12 cellular contexts compared by ENCODE assay signal in genomic region chr1:36279789-36280296, GRCh38. TPM values are rescaled to one million over a fixed set of nuclear protein-coding genes. Genes with fewer than 3 reads are reported as not detected.
A peak's percentile ranks its signal among the peaks of the same experiment; 100 is the strongest.
DNase-seq lines count a peak whose midpoint lies in the region; TF ChIP-seq lines count a peak whose summit lies in the region.
"Had no signal": no experiment of that assay in that cellular context is flagged by ENCODE, and none has a peak within 500 bp of the region (broad histone marks: within the 10 kb centered on the region; RNA-seq: fewer than 3 reads in every experiment).

No MANE protein-coding gene starts in this region.

- H3K27me3 ChIP-seq in mammary epithelial cell (ENCODE audit: insufficient read depth, low read length) (no peaks in the 10 kb centered on the region), muscle layer of duodenum (ENCODE audit: low read depth, low read length) (no peaks in the 10 kb centered on the region), suprapubic skin (no peaks in the 10 kb centered on the region)
- H3K27me3 ChIP-seq: SJSA1 had no signal

- no peaks in the 10 kb centered on the region for H4K20me1 ChIP-seq in mammary epithelial cell (ENCODE audit: insufficient read depth, low read length)

- no TSS peak for BruUV-seq in MCF 10A (replicated peaks; lab: Mats Ljungman, UMichigan)
- BruUV-seq in mammary epithelial cell (replicated peaks; lab: Mats Ljungman, UMichigan), result no TSS peak

- H3K36me3 ChIP-seq in mammary epithelial cell (ENCODE audit: insufficient read depth, low read length) (peaks cover 14% of the 10 kb centered on the region), muscle layer of duodenum (ENCODE audit: control insufficient read depth in 1 of 2, insufficient read depth in 2 of 2, low read length in 2 of 2) (peaks cover 17 to 18% of the 10 kb centered on the region in 2 donors), suprapubic skin (peaks cover 17% of the 10 kb centered on the region)

- H3K4me3 ChIP-seq in mammary epithelial cell (replicated peaks in 1 of 3; ENCODE audit: insufficient read depth in 1 of 3, low read depth in 2 of 3, low read length in 3 of 3), result no peak overlapping the region
- no peak overlapping the region for H3K4me3 ChIP-seq in muscle layer of duodenum (ENCODE audit: low read depth in 1 of 2, low read length in 2 of 2)
- no peak overlapping the region for H3K4me3 ChIP-seq in suprapubic skin
- H3K4me3 ChIP-seq: SJSA1 had no signal

- H3K4me3 Mint-ChIP-seq in MCF 10A (ENCODE audit: unreplicated experiment), result no peak overlapping the region
- H3K4me3 Mint-ChIP-seq in activated naive CD8-positive, alpha-beta T cell, result no peak overlapping the region

- no peak overlapping the region for H2AFZ ChIP-seq in mammary epithelial cell (ENCODE audit: low read depth, low read length)

- H3K79me2 ChIP-seq in mammary epithelial cell (ENCODE audit: insufficient read depth, low read length), result peaks cover 82% of the 10 kb centered on the region

- in situ Hi-C loops in mammary epithelial cell (cut with MboI; ENCODE audit: low sequenced_read_pairs in 2 of 2), result loop anchor here in 1 of 2 donors (10.0 kb wide), 2 partner anchors 95 to 175 kb away; no protein-coding TSS in a partner anchor

- H3K4me1 ChIP-seq in mammary epithelial cell (ENCODE audit: insufficient read depth, low read length) (peaks cover 4% of the 10 kb centered on the region), muscle layer of duodenum (ENCODE audit: control insufficient read depth in 1 of 2, insufficient read depth in 2 of 2, low read length in 2 of 2) (peaks cover 3 to 44% of the 10 kb centered on the region in 2 donors), suprapubic skin (peaks cover 24% of the 10 kb centered on the region)
- H3K4me1 ChIP-seq: SJSA1 had no signal

- no peaks in the 10 kb centered on the region for H3K9me3 ChIP-seq in mammary epithelial cell (replicated peaks; ENCODE audit: insufficient read depth, low read length)
- H3K9me3 ChIP-seq in muscle layer of duodenum (ENCODE audit: control insufficient read depth in 1 of 2, low read length in 2 of 2), result no peaks in the 10 kb centered on the region
- no peaks in the 10 kb centered on the region for H3K9me3 ChIP-seq in suprapubic skin
- H3K9me3 ChIP-seq: SJSA1 had no signal

- no peak overlapping the region for H3K27ac ChIP-seq in mammary epithelial cell (ENCODE audit: insufficient read depth, low read depth, low read length)
- H3K27ac ChIP-seq in muscle layer of duodenum (ENCODE audit: low read length), result peak overlapping the region; percentile 3
- H3K27ac ChIP-seq in suprapubic skin, result peak overlapping the region; percentile 19
- H3K27ac ChIP-seq: SJSA1 had no signal

- peaks cover 55% of the 10 kb centered on the region for H3K36me3 Mint-ChIP-seq in MCF 10A (ENCODE audit: insufficient read depth, unreplicated experiment)
- H3K36me3 Mint-ChIP-seq in activated naive CD8-positive, alpha-beta T cell, result peaks cover 3% of the 10 kb centered on the region

- intact Hi-C loops in MCF 10A (cut with micrococcal nuclease), result no loop called here
- intact Hi-C loops in mammary epithelial cell (cut with micrococcal nuclease), result loop anchor here (10.0 kb wide), 1 partner anchor 55 kb away; the partner anchor contains the start of gene THRAP3

- no peak for TF ChIP-seq EP300 in suprapubic skin (IDR thresholded peaks at IDR 0.05)

- no peak for DNase-seq in MCF 10A (ENCODE audit: unreplicated experiment)
- DNase-seq in mammary epithelial cell, result no peak
- no peak for DNase-seq in suprapubic skin (ENCODE audit: low spot score in 2 of 2)
- no peak for DNase-seq in GM03348 (ENCODE audit: low spot score)
- no peak for DNase-seq in T1000 (lab: John Stamatoyannopoulos, UW)
- DNase-seq in NCI-H1092 treated with DMSO at 0.1 percent for 48 hours (lab: John Stamatoyannopoulos, UW), result no peak
- DNase-seq: activated effector memory CD4-positive, alpha-beta T cell treated with anti-CD3 and anti-CD28 coated beads, Interleukin-2, amount 50 U/mL, for 16 hours; NCI-H1417 treated with DMSO at 0.1 percent for 48 hours; NCI-H774 had no signal

- dilution Hi-C loops in mammary epithelial cell (cut with HindIII; ENCODE audit: low sequenced_read_pairs), result loop anchor here (5.0 kb wide), 2 partner anchors 53 to 188 kb away; no protein-coding TSS in a partner anchor

- H3K27me3 Mint-ChIP-seq in MCF 10A (ENCODE audit: insufficient read depth, unreplicated experiment), result no peaks in the 10 kb centered on the region
- H3K27me3 Mint-ChIP-seq in activated naive CD8-positive, alpha-beta T cell, result no peaks in the 10 kb centered on the region

- CTCF ChIA-PET in MCF 10A (lab: Yijun Ruan, JAX) (interaction anchor here (0.7 to 4.5 kb wide), 5 partner anchors 18 to 130 kb away, joined by 3 to 19 read pairs (median 7); partner anchors contain the start of gene TRAPPC3), mammary epithelial cell (lab: Charles Lee; ENCODE audit: low non-redundant PET) (no interaction called here)

- no peak for TF ChIP-seq POLR2A in suprapubic skin (IDR thresholded peaks at IDR 0.05)

- H3K27ac Mint-ChIP-seq in MCF 10A (ENCODE audit: low read depth, unreplicated experiment), result peak overlapping the region; percentile 24
- peak overlapping the region; percentile 64 for H3K27ac Mint-ChIP-seq in activated naive CD8-positive, alpha-beta T cell

- no peak overlapping the region for H3K4me2 ChIP-seq in mammary epithelial cell (ENCODE audit: insufficient read depth, low read depth, low read length)

- no peak overlapping the region for H3K9ac ChIP-seq in mammary epithelial cell (ENCODE audit: insufficient read depth, low read length)

- peaks cover 16% of the 10 kb centered on the region for H3K4me1 Mint-ChIP-seq in MCF 10A (ENCODE audit: insufficient read depth, unreplicated experiment)
- H3K4me1 Mint-ChIP-seq in activated naive CD8-positive, alpha-beta T cell (ENCODE audit: low read depth), result peaks cover 22% of the 10 kb centered on the region

- TF ChIP-seq CTCF in MCF 10A (IDR thresholded peaks at IDR 0.05; ENCODE audit: unreplicated experiment) (no peak), mammary epithelial cell (conservative IDR thresholded peaks at IDR 0.05 in 1 of 2, IDR thresholded peaks at IDR 0.05 in 1 of 2; ENCODE audit: extremely low read depth in 1 of 2, insufficient read depth in 1 of 2, low read depth in 1 of 2, low read length in 2 of 2) (no peak), suprapubic skin (IDR thresholded peaks at IDR 0.05) (no peak)

- 77% methylated on average over 7 of the region's 7 CpGs for WGBS in mammary epithelial cell (ENCODE audit: low coverage, missing lambda C conversion rate)
- WGBS in suprapubic skin, result 65% methylated on average over 7 of the region's 7 CpGs

- POLR2A ChIA-PET in MCF 10A (lab: Yijun Ruan, JAX), result interaction anchor here (0.6 to 6.0 kb wide), 12 partner anchors 11 to 130 kb away, joined by 3 to 39 read pairs (median 4); partner anchors contain the start of genes SH3D21 and THRAP3

- no peaks in the 10 kb centered on the region for H3K9me3 Mint-ChIP-seq in MCF 10A (ENCODE audit: unreplicated experiment)
- no peaks in the 10 kb centered on the region for H3K9me3 Mint-ChIP-seq in activated naive CD8-positive, alpha-beta T cell (ENCODE audit: low read depth)

RNA-seq across cellular contexts. Expression of gene SH3D21, which starts 26.3 kb away (rescaled TPM):
- 3.2 and 3.3 TPM in 2 replicates for total RNA-seq in MCF 10A (2022)
- 10 to 100 TPM in 1 of 2 donors, 1 to 10 TPM in 1; 7.8 to 26.0 TPM for total RNA-seq in mammary epithelial cell
- 6.3 TPM for polyA plus RNA-seq in mammary epithelial cell
- 6.4 TPM for polyA minus RNA-seq in mammary epithelial cell
- 10 to 100 TPM in 3 of 4 donors, 1 to 10 TPM in 1; 6.0 to 26.6 (median 16.0) TPM for total RNA-seq in suprapubic skin

RNA-seq across cellular contexts. Expression of gene EVA1B, which starts 43.6 kb away (rescaled TPM):
- total RNA-seq in MCF 10A (2022) (4.8 and 5.7 TPM in 2 replicates), mammary epithelial cell (1 to 10 TPM; 9.2 to 10.0 TPM), suprapubic skin (10 to 100 TPM; 13.3 to 28.0 (median 19.2) TPM)
- polyA plus RNA-seq in mammary epithelial cell, result 1.9 TPM
- not detected for polyA minus RNA-seq in mammary epithelial cell

RNA-seq across cellular contexts. Expression of gene THRAP3, which starts 55.6 kb away (rescaled TPM):
- total RNA-seq in MCF 10A (2022), result 92.2 and 116 TPM in 2 replicates
- total RNA-seq in mammary epithelial cell, result 100 to 1,000 TPM; 106 to 128 TPM
- polyA plus RNA-seq in mammary epithelial cell, result 53.2 TPM
- 71.6 TPM for polyA minus RNA-seq in mammary epithelial cell
- total RNA-seq in suprapubic skin, result 10 to 100 TPM; 73.3 to 93.3 (median 78.2) TPM
